1 cellular context compared by ENCODE assay signal in genomic region chr14:86141966-86142365, GRCh38.
TF ChIP-seq lines count a peak whose summit lies in the region.

No MANE protein-coding gene starts in this region.

TF ChIP-seq in endothelial cell of umbilical vein, 7 proteins besides CTCF, POLR2A, EP300 and RAD21:
- no peak for TF ChIP-seq GATA2 (IDR thresholded peaks at IDR 0.05; ENCODE audit: insufficient read depth, insufficient read length, low read depth, low read length)
- TF ChIP-seq JUN (IDR thresholded peaks at IDR 0.05; ENCODE audit: borderline replicate concordance, insufficient read depth, insufficient read length, low read depth) = peak; percentile 8
